Comparison of ENCODE assay signal across 10 cellular contexts in the genomic region with DNA sequence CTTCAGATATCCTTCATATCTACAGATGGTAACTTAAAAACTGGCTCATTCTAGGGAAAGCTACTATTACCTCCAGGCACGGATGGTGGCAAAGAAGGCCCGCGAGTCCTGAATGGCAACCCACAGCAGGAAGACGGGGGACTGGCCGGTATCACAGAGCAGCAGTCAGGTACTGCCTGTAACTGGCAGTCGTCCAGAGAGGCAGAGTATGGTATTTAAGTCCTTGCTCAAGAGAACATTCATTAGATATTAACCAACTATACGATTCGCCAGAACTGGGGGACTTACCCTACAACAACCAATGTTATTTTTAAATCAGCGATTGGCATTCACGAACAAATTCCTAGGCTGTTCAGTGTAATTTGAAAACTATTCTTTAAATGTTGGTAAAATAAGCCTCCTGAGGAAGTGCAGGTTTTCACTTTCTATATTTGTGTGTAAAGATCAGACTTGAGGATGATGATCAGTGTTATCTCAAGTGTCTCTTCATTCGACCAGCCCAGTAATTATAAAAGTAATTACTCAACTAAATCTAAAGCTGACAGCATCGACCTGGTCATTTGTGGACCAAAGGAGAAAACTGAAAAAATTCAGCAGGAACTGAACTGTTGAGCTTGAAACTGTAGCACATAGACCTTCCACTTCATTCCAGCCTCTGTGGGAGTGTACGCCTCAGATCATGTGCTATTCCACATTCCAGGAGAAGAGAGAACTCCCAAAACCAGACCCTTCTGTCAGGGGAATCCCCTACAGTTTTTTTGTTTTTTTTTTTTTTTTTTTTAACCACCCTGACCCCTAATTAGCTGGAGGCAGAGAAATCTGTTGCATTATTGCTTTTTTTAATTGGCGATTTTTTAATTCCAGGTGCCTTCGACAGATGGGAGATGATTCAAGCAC.
DNase-seq lines count a peak whose midpoint lies in the region; ATAC-seq and TF ChIP-seq lines count a peak whose summit lies in the region.
"Had no signal": no experiment of that assay in that cellular context is flagged by ENCODE, and none has a peak within 500 bp of the region (broad histone marks: within the 10 kb centered on the region; RNA-seq: fewer than 3 reads in every experiment).

No MANE protein-coding gene starts in this region.

- H3K4me2 ChIP-seq in OCI-LY3 (ENCODE audit: low read length), result peak overlapping the region; percentile 82

- no peaks in the 10 kb centered on the region for H3K9me3 ChIP-seq in OCI-LY3 (ENCODE audit: insufficient read depth, low read length)

- ATAC-seq in Right ventricle myocardium inferior, result peak; percentile 69

- peak overlapping the region; percentile 63 for H3K27ac ChIP-seq in OCI-LY3 (ENCODE audit: low read length)

- TF ChIP-seq CTCF in OCI-LY3 (IDR thresholded peaks at IDR 0.05; ENCODE audit: low read depth, low read length), result no peak

- no peaks in the 10 kb centered on the region for H4K20me1 ChIP-seq in OCI-LY3 (ENCODE audit: insufficient read depth, low read length)

- H3K27me3 ChIP-seq in OCI-LY3 (ENCODE audit: low read depth, low read length), result no peaks in the 10 kb centered on the region

- intact Hi-C loops in Right ventricle myocardium inferior (cut with DNase I), result no loop called here
- intact Hi-C loops in cardiac septum (cut with DNase I), result no loop called here

- no peak overlapping the region for H2AFZ ChIP-seq in OCI-LY3 (ENCODE audit: low read depth, low read length)

- H3K4me3 ChIP-seq in OCI-LY3 (ENCODE audit: low read length), result peak overlapping the region; percentile 47

- DNase-seq in Right ventricle myocardium inferior (ENCODE audit: missing footprints), result no peak
- no peak for DNase-seq in cardiac septum (ENCODE audit: low spot score)
- DNase-seq in iris pigment epithelial cell (ENCODE audit: low read depth), result peak; percentile 78
- DNase-seq in COR-L47 (lab: John Stamatoyannopoulos, UW), result no peak
- DNase-seq in NCI-H1092 (lab: John Stamatoyannopoulos, UW), result no peak
- no peak for DNase-seq in DMS53 treated with DMSO at 0.1 percent for 48 hours (lab: John Stamatoyannopoulos, UW; ENCODE audit: unreplicated experiment)
- DNase-seq in pons (ENCODE audit: low spot score), result no peak
- DNase-seq: activated CD4-positive, alpha-beta memory T cell treated with anti-CD3 and anti-CD28 coated beads for 36 hours; NCI-H446 treated with DMSO at 0.1 percent for 48 hours had no signal

- H3K36me3 ChIP-seq in OCI-LY3 (replicated peaks; ENCODE audit: low read depth, low read length), result peaks cover 15% of the 10 kb centered on the region

- no peaks in the 10 kb centered on the region for H3K79me2 ChIP-seq in OCI-LY3 (ENCODE audit: low read length)

- peaks cover 27% of the 10 kb centered on the region for H3K4me1 ChIP-seq in OCI-LY3 (ENCODE audit: low read length)

- peak overlapping the region; percentile 31 for H3K9ac ChIP-seq in OCI-LY3 (ENCODE audit: low read length)
